Comparison of ENCODE assay signal across 15 cellular contexts in genomic region chr20:4068708-4069107, GRCh38. TPM values are rescaled to one million over a fixed set of nuclear protein-coding genes. Genes with fewer than 3 reads are reported as not detected.
A peak's percentile ranks its signal among the peaks of the same experiment; 100 is the strongest.
DNase-seq lines count a peak whose midpoint lies in the region; ATAC-seq and TF ChIP-seq lines count a peak whose summit lies in the region.
"Had no signal": no experiment of that assay in that cellular context is flagged by ENCODE, and none has a peak within 500 bp of the region (broad histone marks: within the 10 kb centered on the region; RNA-seq: fewer than 3 reads in every experiment).

No MANE protein-coding gene starts in this region.

- intact Hi-C loops in PC-3 (cut with micrococcal nuclease) = no loop called here
- intact Hi-C loops in sigmoid colon (cut with DNase I) = no loop called here
- intact Hi-C loops in left ventricle myocardium inferior (cut with micrococcal nuclease) = loop anchor here (10.0 kb wide), 1 partner anchor 54 kb away; the partner anchor contains the start of gene RNF24

- H3K9me3 ChIP-seq in DND-41 (ENCODE audit: insufficient read depth, low read length, severe bottlenecking) (no peaks in the 10 kb centered on the region), PC-3 (ENCODE audit: low read length) (no peaks in the 10 kb centered on the region), sigmoid colon (no peaks in the 10 kb centered on the region), left ventricle myocardium inferior (replicated peaks) (peaks cover 3% of the 10 kb centered on the region)
- H3K9me3 ChIP-seq: MG63, tibial nerve had no signal

- H3K79me2 ChIP-seq in DND-41 (ENCODE audit: insufficient read depth, low read length) (no peaks in the 10 kb centered on the region), PC-3 (ENCODE audit: low read length) (no peaks in the 10 kb centered on the region)

- ATAC-seq in DND-41 (ENCODE audit: insufficient read depth, low read depth) (no peak), PC-3 (no peak), esophagus mucosa (peak; percentile 64), HG02610 (IDR thresholded peaks at IDR 0.05; ENCODE audit: unreplicated experiment) (no peak)
- ATAC-seq: activated naive CD4-positive, alpha-beta T cell treated with anti-CD3 and anti-CD28 coated beads, Interleukin-2, amount 50 U/mL, for 72 hours had no signal

- H3F3A ChIP-seq in PC-3 (ENCODE audit: low read length, unreplicated experiment) = peaks cover 9% of the 10 kb centered on the region

- no peak for TF ChIP-seq EP300 in sigmoid colon (IDR thresholded peaks at IDR 0.05)

- H3K36me3 ChIP-seq in DND-41 (ENCODE audit: insufficient read depth, low read length) (no peaks in the 10 kb centered on the region), PC-3 (ENCODE audit: low read depth, low read length) (no peaks in the 10 kb centered on the region), sigmoid colon (no peaks in the 10 kb centered on the region), left ventricle myocardium inferior (no peaks in the 10 kb centered on the region)
- H3K36me3 ChIP-seq: MG63, tibial nerve had no signal

- no peaks in the 10 kb centered on the region for H3K9me2 ChIP-seq in PC-3 (replicated peaks; ENCODE audit: low read length)

- CTCF ChIA-PET in PC-3 (lab: Charles Lee) = no interaction called here

- TF ChIP-seq POLR2A in sigmoid colon (IDR thresholded peaks at IDR 0.05) = no peak

- TF ChIP-seq CTCF in DND-41 (IDR thresholded peaks at IDR 0.05; ENCODE audit: borderline replicate concordance, extremely low read depth, low read length, poor library complexity, severe bottlenecking) (no peak), PC-3 (conservative IDR thresholded peaks at IDR 0.05; ENCODE audit: low read depth, low read length) (no peak), sigmoid colon (IDR thresholded peaks at IDR 0.05) (no peak), left ventricle myocardium inferior (IDR thresholded peaks at IDR 0.05; ENCODE audit: borderline replicate concordance) (no peak)

- H3K4me2 ChIP-seq in DND-41 (ENCODE audit: insufficient read depth, low read length) (no peak overlapping the region), PC-3 (ENCODE audit: low read length) (no peak overlapping the region)

- 0 out of 2 replicates have a peak overlapping the region, but pooled peaks have one; percentile 11 for H3K27ac ChIP-seq in DND-41 (ENCODE audit: low read length)
- H3K27ac ChIP-seq in PC-3 (ENCODE audit: low read length) = no peak overlapping the region
- no peak overlapping the region for H3K27ac ChIP-seq in sigmoid colon
- H3K27ac ChIP-seq in left ventricle myocardium inferior (replicated peaks) = no peak overlapping the region

- DNase-seq in DND-41 (no peak), PC-3 (peak; percentile 46), sigmoid colon (peak; percentile 45), left ventricle myocardium inferior (no peak), SW480 (ENCODE audit: low spot score) (no peak)
- no peak for DNase-seq in activated CD4-positive, alpha-beta T cell treated with anti-CD3 and anti-CD28 coated beads for 4 hours
- DNase-seq: activated CD4-positive, alpha-beta T cell treated with anti-CD3 and anti-CD28 coated beads for 1 hour; MG63; NCI-H2107; NCI-H774; stimulated activated CD4-positive, alpha-beta T cell treated with anti-CD3 and anti-CD28 coated beads, Interleukin-1b, Interleukin-23, amount 100 ng/mL, for 48 hours had no signal

- no peaks in the 10 kb centered on the region for H4K20me1 ChIP-seq in DND-41 (ENCODE audit: insufficient read depth, low read length)
- H4K20me1 ChIP-seq in PC-3 (ENCODE audit: low read length) = no peaks in the 10 kb centered on the region

- H3K27me3 ChIP-seq in DND-41 (ENCODE audit: insufficient read depth, low read length, poor library complexity) (no peaks in the 10 kb centered on the region), PC-3 (ENCODE audit: low read length) (no peaks in the 10 kb centered on the region), sigmoid colon (no peaks in the 10 kb centered on the region), left ventricle myocardium inferior (ENCODE audit: low read depth) (no peaks in the 10 kb centered on the region)
- H3K27me3 ChIP-seq: MG63, tibial nerve had no signal

- 20 to 59% methylated on average over 4 of the region's 4 CpGs for WGBS in sigmoid colon, 2 donors

- no TSS peak for BruUV-seq in PC-3 (replicated peaks; lab: Mats Ljungman, UMichigan)

- H3K4me1 ChIP-seq in DND-41 (ENCODE audit: insufficient read depth, low read length) (peaks cover 27% of the 10 kb centered on the region), PC-3 (ENCODE audit: insufficient read depth, low read length) (peaks cover 53% of the 10 kb centered on the region), sigmoid colon (peaks cover 0 to 30% (median 16%) of the 10 kb centered on the region in 4 donors), left ventricle myocardium inferior (peaks cover 52% of the 10 kb centered on the region)

- H3K9ac ChIP-seq in DND-41 (ENCODE audit: low read depth, low read length) (no peak overlapping the region), PC-3 (ENCODE audit: low read length) (no peak overlapping the region)

- H3K4me3 ChIP-seq in DND-41 (ENCODE audit: low read depth in 1 of 2, low read length in 2 of 2) (no peak overlapping the region), PC-3 (ENCODE audit: low read length) (no peak overlapping the region), sigmoid colon (no peak overlapping the region), left ventricle myocardium inferior (no peak overlapping the region)
- H3K4me3 ChIP-seq: MG63, tibial nerve had no signal

- H2AFZ ChIP-seq in DND-41 (ENCODE audit: low read depth, low read length) (peak overlapping the region; percentile 6; the same call in 1 of the 2 replicates), PC-3 (ENCODE audit: low read length) (no peak overlapping the region)

- POLR2A ChIA-PET in PC-3 (lab: Charles Lee; ENCODE audit: unreplicated experiment) = no interaction called here

RNA-seq across cellular contexts. Expression of gene RNF24, which starts 53.4 kb away (rescaled TPM):
- total RNA-seq in PC-3 (2014; rRNA removed) = 8.2 and 10.5 TPM in 2 replicates
- 8.3 TPM for total RNA-seq in esophagus mucosa
- total RNA-seq in sigmoid colon = 10 to 100 TPM in 2 of 4 donors, 1 to 10 TPM in 2; 5.6 to 11.0 (median 9.9) TPM
- polyA plus RNA-seq in sigmoid colon = 1 to 10 TPM in 2 of 3 donors, under 1 TPM in 1; 0.60 to 4.6 (median 1.4) TPM
- 5.1 TPM for total RNA-seq in left ventricle myocardium inferior

Comparison
In these comparisons a context has a peak if more than half of its experiments do, and no peak if none do; other contexts are left out.
1. DNase-seq: peak in PC-3 (single experiment) and sigmoid colon (single experiment); none in DND-41 (single experiment), left ventricle myocardium inferior (single experiment), activated CD4-positive, alpha-beta T cell treated with anti-CD3 and anti-CD28 coated beads for 4 hours (0 of 2) and SW480 (single experiment).